24 cellular contexts compared by ENCODE assay signal in the genomic region with DNA sequence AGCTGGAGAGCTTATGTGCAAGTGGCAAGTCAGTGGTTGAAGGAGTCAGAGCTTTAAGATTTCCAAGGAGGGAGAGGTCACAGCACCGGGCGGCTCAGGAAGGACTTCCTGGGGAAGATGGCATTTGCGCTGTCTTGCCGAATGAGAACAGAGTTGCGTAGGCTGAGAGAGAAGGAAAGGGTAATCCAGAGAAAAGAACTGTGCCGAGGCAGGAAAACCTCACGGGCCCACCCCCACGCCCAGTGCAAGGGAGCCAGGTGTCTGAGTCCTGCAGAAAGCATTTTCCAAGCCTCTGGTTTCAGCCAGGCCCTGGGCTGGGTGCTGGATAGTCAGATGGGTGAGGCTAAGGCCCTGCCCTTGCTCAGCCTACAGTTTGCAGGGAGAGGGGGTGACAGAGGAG. TPM values are rescaled to one million over a fixed set of nuclear protein-coding genes. Genes with fewer than 3 reads are reported as not detected.
"Had no signal": no experiment of that assay in that cellular context is flagged by ENCODE, and none has a peak within 500 bp of the region (broad histone marks: within the 10 kb centered on the region; RNA-seq: fewer than 3 reads in every experiment).

No MANE protein-coding gene starts in this region.

- H3K4me3 Mint-ChIP-seq: activated naive CD4-positive, alpha-beta T cell treated with anti-CD3 and anti-CD28 coated beads, Interleukin-2, amount 50 U/mL, for 24 hours; nephron progenitor cell; stimulated activated naive CD8-positive, alpha-beta T cell treated with anti-CD3 and anti-CD28 coated beads, Interleukin-15, Interleukin-2, amounts not matched to agents 100 ng/mL and 50 ng/mL, for 24 hours; WTC11 had no signal

- H3K27me3 Mint-ChIP-seq: activated naive CD4-positive, alpha-beta T cell treated with anti-CD3 and anti-CD28 coated beads, Interleukin-2, amount 50 U/mL, for 24 hours; stimulated activated naive CD8-positive, alpha-beta T cell treated with anti-CD3 and anti-CD28 coated beads, Interleukin-15, Interleukin-2, amounts not matched to agents 100 ng/mL and 50 ng/mL, for 24 hours had no signal

- H2AFZ ChIP-seq: hepatocyte had no signal

- H3K9me3 Mint-ChIP-seq: activated naive CD4-positive, alpha-beta T cell treated with anti-CD3 and anti-CD28 coated beads, Interleukin-2, amount 50 U/mL, for 24 hours; nephron progenitor cell; stimulated activated naive CD8-positive, alpha-beta T cell treated with anti-CD3 and anti-CD28 coated beads, Interleukin-15, Interleukin-2, amounts not matched to agents 100 ng/mL and 50 ng/mL, for 24 hours; WTC11 had no signal

- H3K27ac ChIP-seq: brain microvascular endothelial cell, colonic mucosa, hepatocyte, left ventricle myocardium inferior, spleen, tibial nerve, vagina had no signal

- DNase-seq: activated gamma-delta T cell treated with Interleukin-2 at 50 U/mL for 16 hours; activated T-cell treated with anti-CD3 and anti-CD28 coated beads, Interleukin-2, amount 50 U/mL, for 1 hour; aorta; brain microvascular endothelial cell; colonic mucosa; left ventricle myocardium inferior; nephron progenitor cell; spleen; stimulated activated CD4-positive, alpha-beta T cell treated with anti-CD3 and anti-CD28 coated beads, Interleukin-4, amount 100 ng/mL, for 24 hours; substantia nigra; T-helper 9 cell had no signal

- H3K4me2 ChIP-seq: hepatocyte had no signal

- H3K36me3 ChIP-seq: brain microvascular endothelial cell, colonic mucosa, left ventricle myocardium inferior, tibial nerve, vagina had no signal

- H3K27me3 ChIP-seq: brain microvascular endothelial cell, colonic mucosa, hepatocyte, spleen, tibial nerve, vagina had no signal

- H3K9me3 ChIP-seq: colonic mucosa, left ventricle myocardium inferior, spleen, tibial nerve, vagina had no signal

- ATAC-seq: WTC11 had no signal

- H3K36me3 Mint-ChIP-seq: activated naive CD4-positive, alpha-beta T cell treated with anti-CD3 and anti-CD28 coated beads, Interleukin-2, amount 50 U/mL, for 24 hours; WTC11 had no signal

- H3K4me3 ChIP-seq: colonic mucosa, hepatocyte, left ventricle myocardium inferior, spleen, tibial nerve, vagina had no signal

- H3K27ac Mint-ChIP-seq: activated naive CD4-positive, alpha-beta T cell treated with anti-CD3 and anti-CD28 coated beads, Interleukin-2, amount 50 U/mL, for 24 hours; nephron progenitor cell; stimulated activated naive CD8-positive, alpha-beta T cell treated with anti-CD3 and anti-CD28 coated beads, Interleukin-15, Interleukin-2, amounts not matched to agents 100 ng/mL and 50 ng/mL, for 24 hours; WTC11 had no signal

RNA-seq across cellular contexts. Expression of a gene that starts 46.8 kb away (rescaled TPM):
- total RNA-seq: aorta; colonic mucosa; epithelial cell of proximal tubule; fibroblast of villous mesenchyme; hepatocyte; left ventricle myocardium inferior; lung microvascular endothelial cell; omental fat pad; posterior vena cava; renal cortical epithelial cell; T-helper 1 cell treated with Interleukin-12 subunit alpha and Interleukin-12 subunit beta and Interleukin-4 antibody, amounts not matched to agents 30 ng/mL and 1 ng/mL, for 36 hours; tibial nerve; vagina; WTC11 had no signal
- polyA plus RNA-seq: aorta, hepatocyte had no signal
